8 cellular contexts compared by ENCODE assay signal in the genomic region with DNA sequence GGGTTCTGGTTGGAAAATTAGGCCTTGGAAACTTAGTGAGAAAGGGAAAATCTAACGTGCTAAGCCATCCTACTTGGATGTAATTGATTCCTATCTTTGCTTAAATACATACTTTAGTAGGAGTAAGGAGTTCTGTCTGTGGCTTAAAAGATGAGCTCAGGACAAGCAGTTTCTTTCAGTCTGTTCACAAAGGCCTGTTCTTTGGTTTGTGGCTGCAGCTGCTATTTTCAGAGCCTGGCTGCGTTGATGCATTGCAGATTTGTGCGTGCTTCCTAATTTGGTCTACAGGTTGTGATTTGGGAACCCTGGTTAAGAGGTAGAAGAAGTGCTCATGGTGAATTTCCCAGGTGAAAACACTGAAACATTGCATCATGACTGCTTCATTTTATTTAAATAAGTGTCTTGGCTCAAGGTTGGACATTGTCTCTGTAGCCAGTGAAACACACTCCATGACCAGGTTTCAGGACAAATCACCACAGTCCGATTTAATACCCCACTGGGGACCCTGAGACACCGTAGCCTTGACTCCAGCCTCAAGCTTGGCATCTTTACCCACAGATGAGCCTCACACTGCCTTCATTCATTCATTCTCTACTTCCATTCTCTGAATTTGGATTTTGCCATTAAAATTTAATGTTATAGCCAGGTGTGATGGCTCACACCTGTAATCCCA. TPM values are rescaled to one million over a fixed set of nuclear protein-coding genes. Genes with fewer than 3 reads are reported as not detected.
DNase-seq lines count a peak whose midpoint lies in the region; ATAC-seq, FAIRE-seq and TF ChIP-seq lines count a peak whose summit lies in the region.
"Not testable (repeated sequence)": the region's sequence is repeated elsewhere in the genome, so short reads cannot be mapped to it uniquely, and the experiment has no call there.

No MANE protein-coding gene starts in this region.

- H3K27me3 Mint-ChIP-seq in brain; naive thymus-derived CD4-positive, alpha-beta T cell: not testable (repeated sequence)

- H3K4me2 ChIP-seq in OCI-LY3 (ENCODE audit: low read length) = peak overlapping the region; percentile 83

- H2AFZ ChIP-seq in OCI-LY3 (ENCODE audit: low read depth, low read length) = not testable (repeated sequence)

- H3K27ac Mint-ChIP-seq in brain = peak overlapping the region in 3 of 5 experiments; percentile 24 to 75 (median 30)
- peak overlapping the region in 6 of 9 donors; percentile 22 to 84 (median 55) for H3K27ac Mint-ChIP-seq in naive thymus-derived CD4-positive, alpha-beta T cell

- not testable (repeated sequence) for H3K27me3 ChIP-seq in OCI-LY3 (ENCODE audit: low read depth, low read length); naive thymus-derived CD4-positive, alpha-beta T cell (ENCODE audit: control insufficient read depth in 2 of 2, insufficient read depth in 2 of 2, low read length in 2 of 2)

- intact Hi-C loops in naive thymus-derived CD4-positive, alpha-beta T cell (cut with micrococcal nuclease) = not testable (repeated sequence)

- not testable (repeated sequence) for H3K9me3 ChIP-seq in OCI-LY3 (ENCODE audit: insufficient read depth, low read length); naive thymus-derived CD4-positive, alpha-beta T cell (ENCODE audit: control insufficient read depth in 2 of 3, low read length in 3 of 3)

- H3K79me2 ChIP-seq in OCI-LY3 (ENCODE audit: low read length) = not testable (repeated sequence)

- ATAC-seq in GM19438 (IDR thresholded peaks at IDR 0.05; ENCODE audit: low read depth, unreplicated experiment) = peak; percentile 57
- peak; percentile 44 for ATAC-seq in GM21786 (IDR thresholded peaks at IDR 0.05; ENCODE audit: unreplicated experiment)
- peak; percentile 40 for ATAC-seq in HG03108 (IDR thresholded peaks at IDR 0.05; ENCODE audit: unreplicated experiment)
- ATAC-seq in naive thymus-derived CD4-positive, alpha-beta T cell = not testable (repeated sequence)

- H3K9ac ChIP-seq in OCI-LY3 (ENCODE audit: low read length) = peak overlapping the region; percentile 82

- not testable (repeated sequence) for H4K20me1 ChIP-seq in OCI-LY3 (ENCODE audit: insufficient read depth, low read length)

- H3K36me3 ChIP-seq in OCI-LY3 (replicated peaks; ENCODE audit: low read depth, low read length); naive thymus-derived CD4-positive, alpha-beta T cell (ENCODE audit: control insufficient read depth in 2 of 3, insufficient read depth in 3 of 3, low read length in 3 of 3): not testable (repeated sequence)

- peak; percentile 95 for FAIRE-seq in GM18507 (lab: Jason Lieb, UNC)

- DNase-seq in Ammon's horn (ENCODE audit: low spot score) = peak; percentile 17
- not testable (repeated sequence) for DNase-seq in GM18507 (ENCODE audit: extremely low spot score, insufficient read length, low read depth); naive thymus-derived CD4-positive, alpha-beta T cell

- POLR2A ChIA-PET in naive thymus-derived CD4-positive, alpha-beta T cell (lab: Charles Lee) = not testable (repeated sequence)

- H3K9me3 Mint-ChIP-seq in brain; naive thymus-derived CD4-positive, alpha-beta T cell: not testable (repeated sequence)

- CTCF ChIA-PET in naive thymus-derived CD4-positive, alpha-beta T cell (lab: Charles Lee) = not testable (repeated sequence)

- not testable (repeated sequence) for TF ChIP-seq CTCF in OCI-LY3 (IDR thresholded peaks at IDR 0.05; ENCODE audit: low read depth, low read length); brain (conservative IDR thresholded peaks at IDR 0.05)

- H3K4me3 Mint-ChIP-seq in brain = not testable (repeated sequence)
- peak overlapping the region in 1 of 10 donors; percentile 18 for H3K4me3 Mint-ChIP-seq in naive thymus-derived CD4-positive, alpha-beta T cell

- not testable (repeated sequence) for H3K4me1 Mint-ChIP-seq in brain
- H3K4me1 Mint-ChIP-seq in naive thymus-derived CD4-positive, alpha-beta T cell = peaks cover 12 to 14% (median 13%) of the 10 kb centered on the region in 7 donors

- peak overlapping the region; percentile 96 for H3K27ac ChIP-seq in OCI-LY3 (ENCODE audit: low read length)
- H3K27ac ChIP-seq in naive thymus-derived CD4-positive, alpha-beta T cell (ENCODE audit: low read depth, low read length) = not testable (repeated sequence)

- H3K36me3 Mint-ChIP-seq in brain = peaks cover 11% of the 10 kb centered on the region
- not testable (repeated sequence) for H3K36me3 Mint-ChIP-seq in naive thymus-derived CD4-positive, alpha-beta T cell

- peaks cover 73% of the 10 kb centered on the region for H3K4me1 ChIP-seq in OCI-LY3 (ENCODE audit: low read length)
- not testable (repeated sequence) for H3K4me1 ChIP-seq in naive thymus-derived CD4-positive, alpha-beta T cell (ENCODE audit: control insufficient read depth in 2 of 2, insufficient read depth in 2 of 2, low read length in 2 of 2)

- H3K4me3 ChIP-seq in OCI-LY3 (ENCODE audit: low read length) = peak overlapping the region; percentile 61
- not testable (repeated sequence) for H3K4me3 ChIP-seq in naive thymus-derived CD4-positive, alpha-beta T cell (ENCODE audit: low read length)

RNA-seq across cellular contexts. Expression of gene METTL2B, which starts 30.9 kb away (rescaled TPM):
- polyA plus RNA-seq in brain (ENCODE audit: insufficient read depth, low read depth, low replicate concordance) = 20.9 TPM
- 10 to 100 TPM; 18.2 to 35.1 (median 25.9) TPM for total RNA-seq in naive thymus-derived CD4-positive, alpha-beta T cell
- 10 to 100 TPM; 14.7 to 29.7 TPM for polyA plus RNA-seq in naive thymus-derived CD4-positive, alpha-beta T cell

RNA-seq across cellular contexts. Expression of gene HILPDA, which starts 51.8 kb away (rescaled TPM):
- 24.3 TPM for polyA plus RNA-seq in brain (ENCODE audit: insufficient read depth, low read depth, low replicate concordance)
- 10 to 100 TPM in 1 of 5 experiments, 1 to 10 TPM in 4; 2.4 to 39.5 (median 4.4) TPM for total RNA-seq in naive thymus-derived CD4-positive, alpha-beta T cell
- polyA plus RNA-seq in naive thymus-derived CD4-positive, alpha-beta T cell = 1 to 10 TPM; 2.5 to 3.1 TPM
